Comparison of ENCODE assay signal across 18 cellular contexts in the genomic region with DNA sequence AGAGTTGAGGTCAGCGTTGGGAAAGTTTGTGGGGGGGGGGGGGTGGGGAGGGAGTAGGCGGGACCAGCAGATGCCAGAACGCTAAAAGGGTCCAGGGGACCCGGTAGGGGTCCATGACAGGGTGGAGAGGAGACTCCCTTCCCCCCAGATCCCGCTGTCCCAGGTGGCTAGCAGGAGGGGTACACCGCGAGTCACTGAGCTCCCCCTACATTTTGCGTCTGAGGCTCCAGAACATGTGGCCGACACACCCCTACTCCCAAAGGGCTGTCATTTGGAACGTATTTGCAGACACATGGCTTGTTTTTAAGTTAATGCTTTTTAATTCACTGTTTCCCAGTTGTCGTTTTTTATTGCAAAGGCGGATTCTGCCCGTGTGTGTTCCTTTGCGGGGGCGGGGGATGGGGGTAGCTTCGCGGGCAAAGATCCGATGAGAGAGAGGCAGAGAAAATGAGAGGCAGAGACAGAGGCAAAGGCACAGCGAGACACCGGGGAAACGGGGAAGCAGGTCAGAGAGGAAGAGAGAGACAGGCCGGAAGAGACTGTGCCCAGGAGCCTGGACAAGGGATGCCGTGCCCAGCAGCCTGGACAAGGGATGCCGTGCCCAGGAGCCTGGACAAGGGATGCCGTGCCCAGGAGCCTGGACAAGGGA.
DNase-seq lines count a peak whose midpoint lies in the region; ATAC-seq and TF ChIP-seq lines count a peak whose summit lies in the region.
"Had no signal": no experiment of that assay in that cellular context is flagged by ENCODE, and none has a peak within 500 bp of the region (broad histone marks: within the 10 kb centered on the region; RNA-seq: fewer than 3 reads in every experiment).

No MANE protein-coding gene starts in this region.

- H3K4me3 ChIP-seq in coronary artery (peak overlapping the region; percentile 80), mucosa of descending colon (no peak overlapping the region)

- DNase-seq in activated naive CD8-positive, alpha-beta T cell treated with anti-CD3 and anti-CD28 coated beads, Interleukin-2, amount 50 U/mL, for 24 hours = no peak
- DNase-seq in coronary artery (ENCODE audit: low spot score) = no peak
- DNase-seq in mucosa of descending colon = peak in 2 of 3 donors; percentile 58 to 59
- DNase-seq in type B pancreatic cell (ENCODE audit: extremely low spot score, unreplicated experiment) = no peak
- DNase-seq in MV-4-11 (lab: John Stamatoyannopoulos, UW) = no peak
- DNase-seq in dedifferentiated amniotic fluid mesenchymal stem cell (ENCODE audit: extremely low spot score) = no peak
- DNase-seq: activated CD4-positive, alpha-beta memory T cell treated with anti-CD3 and anti-CD28 coated beads, Interleukin-2, amount 10 ng/mL, durations not matched to agents 7 days and 5 days; activated T-cell treated with anti-CD3 and anti-CD28 coated beads, Interleukin-2, amount 50 U/mL, for 4 hours; CD8-positive, alpha-beta T cell; cortex of kidney; DMS79 treated with DMSO at 0.1 percent for 48 hours; NCI-H1105; NCI-H524; testis had no signal

- TF ChIP-seq CTCF in coronary artery (IDR thresholded peaks at IDR 0.05) (no peak), mucosa of descending colon (IDR thresholded peaks at IDR 0.05) (no peak), type B pancreatic cell (conservative IDR thresholded peaks at IDR 0.05) (no peak)

- H3K9me3 Mint-ChIP-seq in activated naive CD8-positive, alpha-beta T cell (ENCODE audit: low read depth) = no peaks in the 10 kb centered on the region
- H3K9me3 Mint-ChIP-seq in activated naive CD8-positive, alpha-beta T cell treated with anti-CD3 and anti-CD28 coated beads, Interleukin-2, amount 50 U/mL, for 24 hours = no peaks in the 10 kb centered on the region
- H3K9me3 Mint-ChIP-seq in type B pancreatic cell = no peaks in the 10 kb centered on the region
- H3K9me3 Mint-ChIP-seq: activated CD4-positive, alpha-beta memory T cell treated with anti-CD3 and anti-CD28 coated beads, Interleukin-2, amount 10 ng/mL, durations not matched to agents 7 days and 5 days; activated naive CD4-positive, alpha-beta T cell treated with anti-CD3 and anti-CD28 coated beads, Interleukin-2, amount 50 U/mL, for 24 hours; activated T-cell treated with anti-CD3 and anti-CD28 coated beads, Interleukin-2, amount 50 U/mL, for 4 hours; CD8-positive, alpha-beta T cell had no signal

- H3K27ac Mint-ChIP-seq in activated naive CD8-positive, alpha-beta T cell = no peak overlapping the region
- H3K27ac Mint-ChIP-seq in activated naive CD8-positive, alpha-beta T cell treated with anti-CD3 and anti-CD28 coated beads, Interleukin-2, amount 50 U/mL, for 24 hours = no peak overlapping the region
- no peak overlapping the region for H3K27ac Mint-ChIP-seq in type B pancreatic cell
- H3K27ac Mint-ChIP-seq: activated CD4-positive, alpha-beta memory T cell treated with anti-CD3 and anti-CD28 coated beads, Interleukin-2, amount 10 ng/mL, durations not matched to agents 7 days and 5 days; activated naive CD4-positive, alpha-beta T cell treated with anti-CD3 and anti-CD28 coated beads, Interleukin-2, amount 50 U/mL, for 24 hours; CD8-positive, alpha-beta T cell had no signal

- intact Hi-C loops in mucosa of descending colon (cut with DNase I, micrococcal nuclease) = loop anchor here in 1 of 2 donors (5.0 kb wide), 1 partner anchor 276 kb away; no protein-coding TSS in a partner anchor

- H3K9me3 ChIP-seq in mucosa of descending colon = no peaks in the 10 kb centered on the region
- H3K9me3 ChIP-seq: testis had no signal

- peaks cover 9% of the 10 kb centered on the region for H3K4me1 Mint-ChIP-seq in activated naive CD8-positive, alpha-beta T cell (ENCODE audit: low read depth)
- H3K4me1 Mint-ChIP-seq in activated naive CD8-positive, alpha-beta T cell treated with anti-CD3 and anti-CD28 coated beads, Interleukin-2, amount 50 U/mL, for 24 hours = peaks cover 8% of the 10 kb centered on the region
- peaks cover 24% of the 10 kb centered on the region for H3K4me1 Mint-ChIP-seq in type B pancreatic cell (ENCODE audit: unreplicated experiment)

- H3K27ac ChIP-seq in coronary artery = no peak overlapping the region
- H3K27ac ChIP-seq: testis had no signal

- peaks cover 32% of the 10 kb centered on the region for H3K27me3 Mint-ChIP-seq in activated naive CD8-positive, alpha-beta T cell
- peaks cover 74% of the 10 kb centered on the region for H3K27me3 Mint-ChIP-seq in activated naive CD8-positive, alpha-beta T cell treated with anti-CD3 and anti-CD28 coated beads, Interleukin-2, amount 50 U/mL, for 24 hours
- peaks cover 76% of the 10 kb centered on the region for H3K27me3 Mint-ChIP-seq in type B pancreatic cell

- H3K4me1 ChIP-seq in mucosa of descending colon (ENCODE audit: low read depth) = peaks cover 35% of the 10 kb centered on the region

- H3K36me3 Mint-ChIP-seq in activated naive CD8-positive, alpha-beta T cell = no peaks in the 10 kb centered on the region
- H3K36me3 Mint-ChIP-seq in activated naive CD8-positive, alpha-beta T cell treated with anti-CD3 and anti-CD28 coated beads, Interleukin-2, amount 50 U/mL, for 24 hours (ENCODE audit: low read depth) = no peaks in the 10 kb centered on the region
- H3K36me3 Mint-ChIP-seq in type B pancreatic cell = no peaks in the 10 kb centered on the region
- H3K36me3 Mint-ChIP-seq: activated naive CD4-positive, alpha-beta T cell treated with anti-CD3 and anti-CD28 coated beads, Interleukin-2, amount 50 U/mL, for 24 hours; CD8-positive, alpha-beta T cell had no signal

- H3K4me3 Mint-ChIP-seq in activated naive CD8-positive, alpha-beta T cell = peak overlapping the region; percentile 59
- no peak overlapping the region for H3K4me3 Mint-ChIP-seq in activated naive CD8-positive, alpha-beta T cell treated with anti-CD3 and anti-CD28 coated beads, Interleukin-2, amount 50 U/mL, for 24 hours
- peak overlapping the region; percentile 76 for H3K4me3 Mint-ChIP-seq in type B pancreatic cell
- H3K4me3 Mint-ChIP-seq: activated CD4-positive, alpha-beta memory T cell treated with anti-CD3 and anti-CD28 coated beads, Interleukin-2, amount 10 ng/mL, durations not matched to agents 7 days and 5 days; activated naive CD4-positive, alpha-beta T cell treated with anti-CD3 and anti-CD28 coated beads, Interleukin-2, amount 50 U/mL, for 24 hours; activated T-cell treated with anti-CD3 and anti-CD28 coated beads, Interleukin-2, amount 50 U/mL, for 4 hours; CD8-positive, alpha-beta T cell had no signal

- ATAC-seq in activated naive CD8-positive, alpha-beta T cell treated with anti-CD3 and anti-CD28 coated beads, Interleukin-2, amount 50 U/mL, for 24 hours = no peak
- ATAC-seq in mucosa of descending colon = peak; percentile 5
- no peak for ATAC-seq in HG03097 (IDR thresholded peaks at IDR 0.05; ENCODE audit: low FRiP score, unreplicated experiment)
- ATAC-seq: activated T-cell treated with anti-CD3 and anti-CD28 coated beads, Interleukin-2, amount 50 U/mL, for 4 hours; CD8-positive, alpha-beta T cell; Right ventricle myocardium inferior had no signal

- no peaks in the 10 kb centered on the region for H3K36me3 ChIP-seq in mucosa of descending colon (ENCODE audit: low read depth)

Comparison
In these comparisons a context has a peak if more than half of its experiments do, and no peak if none do; other contexts are left out.
1. DNase-seq: peak in mucosa of descending colon (2 of 3); none in activated naive CD8-positive, alpha-beta T cell treated with anti-CD3 and anti-CD28 coated beads, Interleukin-2, amount 50 U/mL, for 24 hours (single experiment), coronary artery (single experiment), type B pancreatic cell (single experiment), MV-4-11 (single experiment) and dedifferentiated amniotic fluid mesenchymal stem cell (single experiment).